31 cellular contexts compared by ENCODE assay signal in the genomic region with DNA sequence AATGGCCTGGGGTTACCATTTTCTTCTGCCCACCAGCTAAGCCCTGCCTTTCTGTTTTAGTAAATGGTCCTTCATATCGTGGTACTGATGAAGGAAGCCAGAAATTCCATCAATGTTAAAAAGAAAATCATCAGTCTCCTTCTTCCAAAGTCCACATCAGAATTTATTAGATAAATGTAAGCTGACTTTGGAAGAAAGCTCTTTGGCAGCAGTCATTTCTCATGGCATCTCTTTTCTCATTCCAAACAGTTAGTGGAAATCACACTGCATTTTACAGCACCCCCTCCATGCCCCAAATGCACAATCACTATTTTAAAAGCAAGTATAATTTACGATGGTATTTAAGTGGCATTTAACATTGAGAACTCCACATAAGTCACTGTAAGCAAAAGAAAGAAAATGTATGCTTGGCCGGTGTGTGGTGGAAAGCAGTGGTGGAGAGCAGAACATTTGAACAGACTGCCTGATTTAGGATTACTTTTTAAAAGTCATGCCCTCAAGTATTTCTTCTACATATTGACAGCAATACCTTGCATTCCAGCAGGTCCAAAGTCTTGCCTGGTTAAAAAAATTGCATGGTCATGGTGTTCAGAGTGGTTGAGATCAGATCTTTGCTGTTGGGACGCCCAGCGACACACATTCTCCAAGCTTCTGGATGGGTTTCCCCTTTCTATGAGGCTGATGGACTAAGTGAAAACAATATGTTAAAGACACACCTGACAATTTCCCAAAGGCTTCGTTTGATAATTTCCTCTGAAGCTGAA.
DNase-seq lines count a peak whose midpoint lies in the region; ATAC-seq and TF ChIP-seq lines count a peak whose summit lies in the region.
"Had no signal": no experiment of that assay in that cellular context is flagged by ENCODE, and none has a peak within 500 bp of the region (broad histone marks: within the 10 kb centered on the region; RNA-seq: fewer than 3 reads in every experiment).

No MANE protein-coding gene starts in this region.

- H3K79me2 ChIP-seq in mesendoderm (ENCODE audit: control insufficient read depth, insufficient read depth, low read length), result no peaks in the 10 kb centered on the region

- peak overlapping the region in 1 of 5 experiments; percentile 9 for H3K4me3 Mint-ChIP-seq in brain
- H3K4me3 Mint-ChIP-seq: activated B cell treated with CpG ODN at 0.5 μM for 24 hours; activated naive CD4-positive, alpha-beta T cell treated with anti-CD3 and anti-CD28 coated beads for 36 hours; B cell had no signal

- no peaks in the 10 kb centered on the region for H3K79me1 ChIP-seq in IMR-90 (ENCODE audit: low read depth in 1 of 2, low read length in 2 of 2)
- H3K79me1 ChIP-seq in mesenchymal stem cell (replicated peaks; ENCODE audit: low read length, poor library complexity, severe bottlenecking), result no peaks in the 10 kb centered on the region
- no peaks in the 10 kb centered on the region for H3K79me1 ChIP-seq in mesendoderm (ENCODE audit: low read length)

- H3K56ac ChIP-seq in IMR-90 (ENCODE audit: extremely low read depth, insufficient read depth, low read length) (no peak overlapping the region), mesendoderm (ENCODE audit: low read length) (no peak overlapping the region)

- H3K9ac ChIP-seq in IMR-90 (ENCODE audit: low read depth, low read length) (no peak overlapping the region), mesenchymal stem cell (ENCODE audit: low read length) (peak overlapping the region; percentile 57), mesendoderm (ENCODE audit: low read length) (no peak overlapping the region)

- H4K8ac ChIP-seq in IMR-90 (ENCODE audit: low read depth in 2 of 2, low read length in 2 of 2), result 0 out of 4 replicates have a peak overlapping the region, but pooled peaks of 1 of the 2 experiments have one; percentile 2
- H4K8ac ChIP-seq in mesenchymal stem cell (ENCODE audit: low read length), result no peak overlapping the region
- no peak overlapping the region for H4K8ac ChIP-seq in mesendoderm (ENCODE audit: low read depth, low read length)

- H2BK120ac ChIP-seq in IMR-90 (ENCODE audit: low read depth, low read length) (no peak overlapping the region), mesenchymal stem cell (ENCODE audit: low read depth, low read length) (no peak overlapping the region), mesendoderm (ENCODE audit: low read depth, low read length) (no peak overlapping the region)

- H3K4me2 ChIP-seq in IMR-90 (ENCODE audit: low read depth, low read length) (peak overlapping the region; percentile 37; the same call in 1 of the 2 replicates), mesenchymal stem cell (ENCODE audit: low read length, poor library complexity, severe bottlenecking) (no peak overlapping the region), mesendoderm (ENCODE audit: low read length) (no peak overlapping the region)
- H3K4me2 ChIP-seq: A549, PC-9, smooth muscle cell had no signal

- no peak overlapping the region for H3K23ac ChIP-seq in IMR-90 (ENCODE audit: low read depth, low read length)
- H3K23ac ChIP-seq in mesenchymal stem cell (ENCODE audit: low read length in 2 of 2), result no peak overlapping the region
- H3K23ac ChIP-seq in mesendoderm (ENCODE audit: low read length), result no peak overlapping the region

- H3K36me3 Mint-ChIP-seq in brain, result no peaks in the 10 kb centered on the region

- intact Hi-C loops in IMR-90 (cut with micrococcal nuclease), result loop anchor here (10.0 kb wide), 1 partner anchor 704 kb away; no protein-coding TSS in a partner anchor

- H4K91ac ChIP-seq in IMR-90 (ENCODE audit: insufficient read depth, low read depth, low read length), result no peak overlapping the region
- no peak overlapping the region for H4K91ac ChIP-seq in mesenchymal stem cell (ENCODE audit: low read length)

- no peak for TF ChIP-seq POLR2A in IMR-90 (IDR thresholded peaks at IDR 0.05; ENCODE audit: low read depth, low read length)

- in situ Hi-C loops in ACHN (cut with HindIII; ENCODE audit: low pct_ligation_motif_present, low pct_unique_long_range_greater_than_20kb, low sequenced_read_pairs), result no loop called here
- in situ Hi-C loops in IMR-90 (cut with MboI; ENCODE audit: low sequenced_read_pairs), result loop anchor here (25.0 kb wide), 1 partner anchor 717 kb away; no protein-coding TSS in a partner anchor

- CTCF ChIA-PET in IMR-90 (lab: Yijun Ruan, JAX), result interaction anchor here (0.6 kb wide), 1 partner anchor 176 kb away, joined by 3 read pairs; no protein-coding TSS in a partner anchor

- no peak overlapping the region for H2AK9ac ChIP-seq in IMR-90 (replicated peaks; ENCODE audit: low read depth, low read length, poor library complexity)

- H2BK5ac ChIP-seq in IMR-90 (ENCODE audit: low read depth, low read length, poor library complexity, severe bottlenecking), result no peak overlapping the region
- no peak overlapping the region for H2BK5ac ChIP-seq in mesenchymal stem cell (ENCODE audit: low read depth, low read length, poor library complexity, severe bottlenecking)
- no peak overlapping the region for H2BK5ac ChIP-seq in mesendoderm (ENCODE audit: low read length)

- 0 out of 2 replicates have a peak, but pooled peaks cover 2% of the 10 kb centered on the region for H3K4me1 ChIP-seq in IMR-90 (ENCODE audit: control insufficient read depth, insufficient read depth, low read length)
- peaks cover 4% of the 10 kb centered on the region for H3K4me1 ChIP-seq in mesenchymal stem cell (ENCODE audit: control insufficient read depth, insufficient read depth, low read depth, low read length)
- H3K4me1 ChIP-seq in mesendoderm (ENCODE audit: control insufficient read depth, low read depth, low read length), result no peaks in the 10 kb centered on the region
- H3K4me1 ChIP-seq: A549 had no signal

- H3K4ac ChIP-seq in IMR-90 (ENCODE audit: low read depth, low read length) (no peak overlapping the region), mesenchymal stem cell (ENCODE audit: low read depth in 1 of 2, low read length in 2 of 2) (no peak overlapping the region), mesendoderm (ENCODE audit: low read depth, low read length) (no peak overlapping the region)

- no CpG with 5 or more reads among the region's 6 CpGs for WGBS in IMR-90 (ENCODE audit: extremely low coverage in 2 of 2, insufficient read length in 1 of 2), 2 experiments
- WGBS in mesenchymal stem cell, result 98% methylated on average over 3 of the region's 6 CpGs
- WGBS in mesendoderm (ENCODE audit: extremely low coverage, insufficient coverage, low lambda C conversion rate), result no CpG with 5 or more reads among the region's 6 CpGs

- no peak overlapping the region for H3K18ac ChIP-seq in IMR-90 (ENCODE audit: low read depth, low read length)
- no peak overlapping the region for H3K18ac ChIP-seq in mesenchymal stem cell (ENCODE audit: low read depth in 1 of 2, low read length in 2 of 2)
- H3K18ac ChIP-seq in mesendoderm (ENCODE audit: low read length), result no peak overlapping the region

- H2BK12ac ChIP-seq in mesenchymal stem cell (ENCODE audit: low read length in 2 of 2), result no peak overlapping the region

- ATAC-seq in IMR-90 (ENCODE audit: low read depth), result no peak
- ATAC-seq: A549, gastroesophageal sphincter had no signal

- H3K27me3 Mint-ChIP-seq in brain, result no peaks in the 10 kb centered on the region

- no peaks in the 10 kb centered on the region; the same call in 1 of the 2 replicates for H3K9me1 ChIP-seq in IMR-90 (ENCODE audit: insufficient read depth, low read length)

- H2AFZ ChIP-seq in IMR-90 (replicated peaks; ENCODE audit: low read length, poor library complexity), result no peak overlapping the region
- H2AFZ ChIP-seq in mesenchymal stem cell (ENCODE audit: low read depth, low read length), result no peak overlapping the region
- H2AFZ ChIP-seq: PC-9 had no signal

- H3K27ac ChIP-seq in IMR-90 (ENCODE audit: insufficient read depth, low read length) (no peak overlapping the region), mesenchymal stem cell (ENCODE audit: low read length, poor library complexity, severe bottlenecking) (peak overlapping the region; percentile 65), mesendoderm (ENCODE audit: low read depth, low read length) (no peak overlapping the region)
- H3K27ac ChIP-seq: A549, cardiac muscle cell, coronary artery, gastroesophageal sphincter, PC-9, thyroid gland had no signal

- H3K27me3 ChIP-seq in IMR-90 (ENCODE audit: control insufficient read depth, insufficient read depth, low read length) (no peaks in the 10 kb centered on the region), mesenchymal stem cell (ENCODE audit: control insufficient read depth in 1 of 2, insufficient read depth in 1 of 2, low read length in 2 of 2) (no peaks in the 10 kb centered on the region), mesendoderm (ENCODE audit: insufficient read depth, low read length, poor library complexity) (no peaks in the 10 kb centered on the region)
- H3K27me3 ChIP-seq: cardiac muscle cell, esophagus squamous epithelium, gastroesophageal sphincter, thyroid gland had no signal

- H3K4me3 ChIP-seq in IMR-90 (ENCODE audit: insufficient read depth, low read depth, low read length) (no peak overlapping the region), mesenchymal stem cell (ENCODE audit: insufficient read depth in 1 of 2, low read depth in 1 of 2, low read length in 2 of 2) (no peak overlapping the region), mesendoderm (ENCODE audit: low read length) (no peak overlapping the region)
- H3K4me3 ChIP-seq: A549, cardiac muscle cell, coronary artery, esophagus squamous epithelium, gastroesophageal sphincter, PC-9, smooth muscle cell, thyroid gland had no signal

- no peaks in the 10 kb centered on the region for H3K9me3 Mint-ChIP-seq in brain
- H3K9me3 Mint-ChIP-seq: activated B cell treated with CpG ODN at 0.5 μM for 24 hours; activated naive CD4-positive, alpha-beta T cell treated with anti-CD3 and anti-CD28 coated beads for 36 hours; stimulated activated naive CD8-positive, alpha-beta T cell treated with anti-CD3 and anti-CD28 coated beads, Interleukin-15, amount 100 ng/mL, for 72 hours had no signal

- H3K27ac Mint-ChIP-seq in brain, result peak overlapping the region; percentile 19 to 96 (median 78)
- H3K27ac Mint-ChIP-seq: activated B cell treated with CpG ODN at 0.5 μM for 24 hours; activated naive CD4-positive, alpha-beta T cell treated with anti-CD3 and anti-CD28 coated beads for 36 hours; B cell; stimulated activated naive CD8-positive, alpha-beta T cell treated with anti-CD3 and anti-CD28 coated beads, Interleukin-15, amount 100 ng/mL, for 72 hours had no signal

- H2BK20ac ChIP-seq in IMR-90 (ENCODE audit: low read depth, low read length), result no peak overlapping the region

- POLR2A ChIA-PET in IMR-90 (lab: Charles Lee; ENCODE audit: unreplicated experiment), result no interaction called here

- H3K9me3 ChIP-seq in IMR-90 (ENCODE audit: control insufficient read depth, insufficient read depth, low read length) (no peaks in the 10 kb centered on the region), mesenchymal stem cell (ENCODE audit: control insufficient read depth, low read length) (no peaks in the 10 kb centered on the region)
- H3K9me3 ChIP-seq: A549, esophagus squamous epithelium, gastroesophageal sphincter, thyroid gland had no signal

- no peak overlapping the region for H4K5ac ChIP-seq in IMR-90 (ENCODE audit: low read depth, low read length)
- H4K5ac ChIP-seq in mesendoderm (ENCODE audit: low read length), result no peak overlapping the region

- DNase-seq in ACHN (peak; percentile 44), IMR-90 (no peak), mesenchymal stem cell (no peak), mesendoderm (no peak), NCI-H187 (lab: John Stamatoyannopoulos, UW) (no peak), T1000 (lab: John Stamatoyannopoulos, UW) (no peak), DMS53 treated with DMSO at 0.1 percent for 48 hours (lab: John Stamatoyannopoulos, UW; ENCODE audit: unreplicated experiment) (no peak)
- DNase-seq: activated B cell treated with CpG ODN at 0.5 μM for 24 hours; amygdala; DND-41; esophagus squamous epithelium; hippocampal formation; NCI-H1048; NCI-H1694; NCI-H524; NK-92 treated with Interleukin-12 subunit alpha and Interleukin-12 subunit beta, amount 100 ng/mL, for 24 hours; occipital lobe; PC-9; SHP77 treated with DMSO at 0.1 percent for 48 hours; stimulated activated CD4-positive, alpha-beta T cell treated with anti-CD3 and anti-CD28 coated beads, Interleukin-1b, Interleukin-23, amount 100 ng/mL, for 48 hours; stimulated activated CD8-positive, alpha-beta memory T cell treated with anti-CD3 and anti-CD28 coated beads, Interleukin-4, amount 100 ng/mL, for 48 hours had no signal

- no peak overlapping the region for H2BK15ac ChIP-seq in IMR-90 (ENCODE audit: low read depth, low read length)
- H2BK15ac ChIP-seq in mesenchymal stem cell (ENCODE audit: low read depth, poor library complexity, severe bottlenecking), result no peak overlapping the region
- H2BK15ac ChIP-seq in mesendoderm (replicated peaks; ENCODE audit: low read depth), result no peak overlapping the region

- no peak for TF ChIP-seq RAD21 in IMR-90 (IDR thresholded peaks at IDR 0.05; ENCODE audit: low read length)

- dilution Hi-C loops in IMR-90 (cut with HindIII; ENCODE audit: low sequenced_read_pairs, unreplicated experiment), result no loop called here

- TF ChIP-seq CTCF in IMR-90 (conservative IDR thresholded peaks at IDR 0.05; ENCODE audit: low read depth, low read length) (no peak), brain (conservative IDR thresholded peaks at IDR 0.05) (no peak)

- H4K20me1 ChIP-seq in IMR-90 (ENCODE audit: insufficient read depth, low read length), result no peaks in the 10 kb centered on the region

- H2AK5ac ChIP-seq in IMR-90 (ENCODE audit: low read depth, low read length) (no peak overlapping the region), mesenchymal stem cell (ENCODE audit: low read length, severe bottlenecking) (no peak overlapping the region), mesendoderm (ENCODE audit: low read length) (no peak overlapping the region)

- no TSS peak for BruUV-seq in IMR-90 (replicated peaks; lab: Mats Ljungman, UMichigan)

- peaks cover 57% of the 10 kb centered on the region for H3K4me1 Mint-ChIP-seq in brain
- H3K4me1 Mint-ChIP-seq: activated B cell treated with CpG ODN at 0.5 μM for 24 hours, B cell had no signal

- H3K36me3 ChIP-seq in IMR-90 (ENCODE audit: control insufficient read depth, insufficient read depth, low read length), result no peaks in the 10 kb centered on the region
- H3K36me3 ChIP-seq in mesenchymal stem cell (ENCODE audit: control insufficient read depth in 1 of 2, insufficient read depth in 2 of 2, low read depth in 1 of 2, low read length in 2 of 2), result no peaks in the 10 kb centered on the region
- no peaks in the 10 kb centered on the region for H3K36me3 ChIP-seq in mesendoderm (ENCODE audit: control insufficient read depth, insufficient read depth, low read length)
- H3K36me3 ChIP-seq: cardiac muscle cell, esophagus squamous epithelium, gastroesophageal sphincter, thyroid gland had no signal

- H3K14ac ChIP-seq in IMR-90 (replicated peaks; ENCODE audit: low read depth, low read length), result no peak overlapping the region
- no peak overlapping the region for H3K14ac ChIP-seq in mesenchymal stem cell (ENCODE audit: low read length in 2 of 2)
